9 cellular contexts compared by ENCODE assay signal in the genomic region with DNA sequence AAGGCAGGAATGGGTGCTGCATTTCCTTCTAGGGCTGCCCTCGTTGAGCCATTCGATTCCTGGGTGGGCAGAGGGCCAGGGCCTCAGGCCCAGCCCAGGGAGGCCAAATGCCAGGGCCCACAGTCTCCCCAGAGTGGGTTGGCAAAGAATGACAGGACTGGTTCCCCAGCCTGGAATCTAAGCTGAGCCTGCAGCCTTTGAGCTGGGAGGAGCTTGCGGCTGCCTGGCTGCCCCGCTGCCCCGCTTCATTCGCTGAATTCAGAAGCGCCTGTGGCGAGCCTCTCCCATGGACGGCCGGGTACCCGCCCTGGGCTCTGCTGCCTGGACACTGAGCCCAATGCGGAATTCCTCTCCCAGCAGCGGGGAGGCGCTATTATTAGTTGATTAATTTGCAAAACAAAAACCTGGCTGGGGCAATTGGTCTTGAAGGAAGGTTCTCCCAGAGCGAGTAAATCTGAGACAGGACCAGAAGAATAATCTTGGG. TPM values are rescaled to one million over a fixed set of nuclear protein-coding genes. Genes with fewer than 3 reads are reported as not detected.
DNase-seq lines count a peak whose midpoint lies in the region; ATAC-seq and TF ChIP-seq lines count a peak whose summit lies in the region.
"Had no signal": no experiment of that assay in that cellular context is flagged by ENCODE, and none has a peak within 500 bp of the region (broad histone marks: within the 10 kb centered on the region; RNA-seq: fewer than 3 reads in every experiment).

No MANE protein-coding gene starts in this region.

- DNase-seq in dedifferentiated amniotic fluid mesenchymal stem cell (ENCODE audit: extremely low spot score) = peak; percentile 81
- peak; percentile 80 to 87 for DNase-seq in left colon
- peak; percentile 59 for DNase-seq in testis
- DNase-seq in activated T-cell treated with anti-CD3 and anti-CD28 coated beads, Interleukin-2, amount 50 U/mL, for 4 hours = no peak
- no peak for DNase-seq in NCI-H345 treated with DMSO at 0.1 percent for 48 hours (lab: John Stamatoyannopoulos, UW; ENCODE audit: unreplicated experiment)
- no peak for DNase-seq in NCI-H345 (lab: John Stamatoyannopoulos, UW)

- no peak for TF ChIP-seq POLR2A in testis (IDR thresholded peaks at IDR 0.05)

- peak overlapping the region; percentile 97; the same call in 1 of the 2 replicates for H3K27ac ChIP-seq in HUES64 (ENCODE audit: low read depth, low read length)
- no peak overlapping the region for H3K27ac ChIP-seq in testis
- H3K27ac ChIP-seq: SK-N-MC had no signal

- H3K4me1 Mint-ChIP-seq in activated T-cell treated with anti-CD3 and anti-CD28 coated beads, Interleukin-2, amount 50 U/mL, for 4 hours (ENCODE audit: low read depth) = peaks cover 3% of the 10 kb centered on the region

- H3K9me3 ChIP-seq in HUES64 (ENCODE audit: insufficient read depth, low read depth, low read length) (no peaks in the 10 kb centered on the region), testis (no peaks in the 10 kb centered on the region)

- no peaks in the 10 kb centered on the region for H3K36me3 ChIP-seq in HUES64 (ENCODE audit: insufficient read depth, low read length)
- no peaks in the 10 kb centered on the region for H3K36me3 ChIP-seq in testis (ENCODE audit: low read depth, missing control alignments)

- H3K27me3 Mint-ChIP-seq in activated T-cell treated with anti-CD3 and anti-CD28 coated beads, Interleukin-2, amount 50 U/mL, for 4 hours (ENCODE audit: low read depth) = peaks cover 28% of the 10 kb centered on the region

- TF ChIP-seq CTCF in testis (IDR thresholded peaks at IDR 0.05) = no peak

- WGBS in HUES64 = 6% methylated on average over 15 of the region's 15 CpGs
- WGBS in testis, 2 donors = 23 to 38% methylated on average over 15 of the region's 15 CpGs

- no peaks in the 10 kb centered on the region for H3K9me3 Mint-ChIP-seq in activated T-cell treated with anti-CD3 and anti-CD28 coated beads, Interleukin-2, amount 50 U/mL, for 4 hours

- peak overlapping the region; percentile 23; the same call in 1 of the 2 replicates for H3K9ac ChIP-seq in HUES64 (ENCODE audit: low read depth, low read length)

- H3K36me3 Mint-ChIP-seq in activated T-cell treated with anti-CD3 and anti-CD28 coated beads, Interleukin-2, amount 50 U/mL, for 4 hours (ENCODE audit: insufficient read depth) = no peaks in the 10 kb centered on the region

- H3K4me3 Mint-ChIP-seq in activated T-cell treated with anti-CD3 and anti-CD28 coated beads, Interleukin-2, amount 50 U/mL, for 4 hours = no peak overlapping the region

- H3K27me3 ChIP-seq in HUES64 (ENCODE audit: insufficient read depth, low read length) (no peaks in the 10 kb centered on the region), testis (no peaks in the 10 kb centered on the region)

- ATAC-seq in left colon = peak; percentile 92
- no peak for ATAC-seq in activated T-cell treated with anti-CD3 and anti-CD28 coated beads, Interleukin-2, amount 50 U/mL, for 4 hours
- ATAC-seq in HG03139 (IDR thresholded peaks at IDR 0.05; ENCODE audit: unreplicated experiment) = no peak

- intact Hi-C loops in left colon (cut with DNase I, micrococcal nuclease) = no loop called here
- intact Hi-C loops in testis (cut with DNase I; ENCODE audit: low total_unique reads) = no loop called here

- peak overlapping the region; percentile 38 for H3K4me3 ChIP-seq in HUES64 (ENCODE audit: low read length)
- H3K4me3 ChIP-seq in testis = no peak overlapping the region
- H3K4me3 ChIP-seq: SK-N-MC had no signal

- H3K4me1 ChIP-seq in HUES64 (ENCODE audit: insufficient read depth, low read length) (peaks cover 22% of the 10 kb centered on the region; the same call in 1 of the 2 replicates), testis (peaks cover 12% of the 10 kb centered on the region)

RNA-seq across cellular contexts. Expression of a gene that starts 32.3 kb away (rescaled TPM):
- 302 TPM for polyA plus RNA-seq in HUES64 (2013, experiment 1 of 2)
- 275 TPM for polyA plus RNA-seq in HUES64 (2013, experiment 2 of 2)
- total RNA-seq in left colon = 100 to 1,000 TPM; 112 to 121 TPM
- total RNA-seq in testis = 100 to 1,000 TPM; 185 to 207 TPM
- polyA plus RNA-seq in testis (ENCODE audit: insufficient read depth, low read depth, low replicate concordance) = 142 TPM
- total RNA-seq in activated T-cell treated with anti-CD3 and anti-CD28 coated beads, Interleukin-2, amount 50 U/mL, for 4 hours = 100 to 1,000 TPM; 196 to 208 (median 201) TPM

Comparison
In these comparisons a context has a peak if more than half of its experiments do, and no peak if none do; other contexts are left out.
1. DNase-seq: peak in dedifferentiated amniotic fluid mesenchymal stem cell (single experiment), left colon (2 of 2) and testis (single experiment); none in activated T-cell treated with anti-CD3 and anti-CD28 coated beads, Interleukin-2, amount 50 U/mL, for 4 hours (single experiment), NCI-H345 treated with DMSO at 0.1 percent for 48 hours (single experiment) and NCI-H345 (single experiment).